In genomic region chr16:9503251-9503986, GRCh38 we compare ENCODE assay signal across 26 cellular contexts.
DNase-seq lines count a peak whose midpoint lies in the region; ATAC-seq, FAIRE-seq and TF ChIP-seq lines count a peak whose summit lies in the region.
"Had no signal": no experiment of that assay in that cellular context is flagged by ENCODE, and none has a peak within 500 bp of the region (broad histone marks: within the 10 kb centered on the region; RNA-seq: fewer than 3 reads in every experiment).

No MANE protein-coding gene starts in this region.

- H3K79me1 ChIP-seq in mesendoderm (ENCODE audit: low read length) = no peaks in the 10 kb centered on the region

- H3K27me3 Mint-ChIP-seq in GM23338 (ENCODE audit: insufficient read depth, low read depth, poor library complexity) (no peaks in the 10 kb centered on the region), progenitor cell of endocrine pancreas (no peaks in the 10 kb centered on the region)

- no peak for TF ChIP-seq CTCF in GM23338 (conservative IDR thresholded peaks at IDR 0.05; ENCODE audit: low read depth in 2 of 2)
- no peak for TF ChIP-seq CTCF in progenitor cell of endocrine pancreas (IDR thresholded peaks at IDR 0.05; ENCODE audit: unreplicated experiment)
- TF ChIP-seq CTCF in tibial artery (IDR thresholded peaks at IDR 0.05) = no peak
- no peak for TF ChIP-seq CTCF in kidney (IDR thresholded peaks at IDR 0.05; ENCODE audit: borderline replicate concordance, extremely low read depth, insufficient read depth)

- peak overlapping the region; percentile 6; the same call in 1 of the 2 replicates for H3K27ac Mint-ChIP-seq in GM23338
- H3K27ac Mint-ChIP-seq in progenitor cell of endocrine pancreas = peak overlapping the region; percentile 2
- H3K27ac Mint-ChIP-seq in stimulated activated effector memory CD8-positive, alpha-beta T cell treated with anti-CD3 and anti-CD28 coated beads, Interleukin-12 subunit alpha, Interleukin-12 subunit beta, amount 100 ng/mL, for 72 hours = no peak overlapping the region
- H3K27ac Mint-ChIP-seq: CD4-positive, alpha-beta memory T cell had no signal

- no peak overlapping the region for H3K9ac ChIP-seq in mesendoderm (ENCODE audit: low read length)
- no peak overlapping the region for H3K9ac ChIP-seq in kidney (ENCODE audit: low read length in 2 of 2)
- H3K9ac ChIP-seq: SK-N-SH had no signal

- no peaks in the 10 kb centered on the region for H4K20me1 ChIP-seq in GM23338 (replicated peaks; ENCODE audit: insufficient read depth)

- no peak overlapping the region for H3K4ac ChIP-seq in mesendoderm (ENCODE audit: low read depth, low read length)

- no CpG with 5 or more reads among the region's 3 CpGs for WGBS in mesendoderm (ENCODE audit: extremely low coverage, insufficient coverage, low lambda C conversion rate)

- FAIRE-seq in kidney (lab: Jason Lieb, UNC) = no peak
- FAIRE-seq: GM12892 had no signal

- DNase-seq in GM23338 (ENCODE audit: low spot score) (no peak), NCI-H69 (lab: John Stamatoyannopoulos, UW) (peak; percentile 5), mesendoderm (peak; percentile 26), progenitor cell of endocrine pancreas (ENCODE audit: low spot score, unreplicated experiment) (no peak), tibial artery (no peak), kidney (no peak)
- no peak for DNase-seq in stimulated activated effector memory CD8-positive, alpha-beta T cell treated with anti-CD3 and anti-CD28 coated beads, Interleukin-12 subunit alpha, Interleukin-12 subunit beta, amount 100 ng/mL, for 72 hours (ENCODE audit: low spot score in 2 of 2)
- DNase-seq: C1 segment of cervical spinal cord; CD4-positive, alpha-beta memory T cell; COR-L47; DND-41; H7; KBM-7; MV-4-11; NCI-H1105; NCI-H146; NCI-H1930; NCI-H2107; NCI-H524; NCI-H82; NK-92 treated with Interleukin-12 subunit alpha and Interleukin-12 subunit beta, amount 100 ng/mL, for 24 hours; PC-3; SK-N-SH; SW 1271 had no signal

- H3K56ac ChIP-seq in mesendoderm (ENCODE audit: low read length) = no peak overlapping the region

- H3K27me3 ChIP-seq in GM23338 (ENCODE audit: insufficient read depth) (no peaks in the 10 kb centered on the region), mesendoderm (ENCODE audit: insufficient read depth, low read length, poor library complexity) (no peaks in the 10 kb centered on the region), tibial artery (no peaks in the 10 kb centered on the region)

- H3K4me3 Mint-ChIP-seq in GM23338 = no peak overlapping the region
- H3K4me3 Mint-ChIP-seq in progenitor cell of endocrine pancreas (ENCODE audit: low read depth) = no peak overlapping the region
- H3K4me3 Mint-ChIP-seq in stimulated activated effector memory CD8-positive, alpha-beta T cell treated with anti-CD3 and anti-CD28 coated beads, Interleukin-12 subunit alpha, Interleukin-12 subunit beta, amount 100 ng/mL, for 72 hours = no peak overlapping the region
- H3K4me3 Mint-ChIP-seq: CD4-positive, alpha-beta memory T cell had no signal

- H3K27ac ChIP-seq in GM23338 (ENCODE audit: low read depth) (no peak overlapping the region), mesendoderm (ENCODE audit: low read depth, low read length) (no peak overlapping the region), tibial artery (no peak overlapping the region), kidney (ENCODE audit: low read depth in 2 of 2, low read length in 2 of 2) (no peak overlapping the region)
- H3K27ac ChIP-seq: HL-60 had no signal

- H3K36me3 ChIP-seq in GM23338 (ENCODE audit: insufficient read depth) (no peaks in the 10 kb centered on the region), mesendoderm (ENCODE audit: control insufficient read depth, insufficient read depth, low read length) (no peaks in the 10 kb centered on the region), tibial artery (no peaks in the 10 kb centered on the region), kidney (ENCODE audit: control insufficient read depth in 1 of 2, insufficient read depth in 2 of 2, low read length in 2 of 2) (no peaks in the 10 kb centered on the region)

- H3K4me3 ChIP-seq in GM23338 (no peak overlapping the region), mesendoderm (ENCODE audit: low read length) (no peak overlapping the region), tibial artery (no peak overlapping the region), kidney (ENCODE audit: low read length in 2 of 2) (no peak overlapping the region)

- no peak overlapping the region for H3K23ac ChIP-seq in mesendoderm (ENCODE audit: low read length)

- peaks cover 27% of the 10 kb centered on the region for H3K4me1 Mint-ChIP-seq in GM23338
- H3K4me1 Mint-ChIP-seq in progenitor cell of endocrine pancreas (ENCODE audit: low read depth) = peaks cover 23% of the 10 kb centered on the region
- no peaks in the 10 kb centered on the region for H3K4me1 Mint-ChIP-seq in stimulated activated effector memory CD8-positive, alpha-beta T cell treated with anti-CD3 and anti-CD28 coated beads, Interleukin-12 subunit alpha, Interleukin-12 subunit beta, amount 100 ng/mL, for 72 hours
- H3K4me1 Mint-ChIP-seq: CD4-positive, alpha-beta memory T cell had no signal

- intact Hi-C loops in tibial artery (cut with DNase I; ENCODE audit: low total_unique reads) (no loop called here), kidney (cut with DNase I) (no loop called here)

- H2BK5ac ChIP-seq in mesendoderm (ENCODE audit: low read length) = no peak overlapping the region

- no peak overlapping the region for H2BK15ac ChIP-seq in mesendoderm (replicated peaks; ENCODE audit: low read depth)

- H3K9me3 ChIP-seq in tibial artery (no peaks in the 10 kb centered on the region), kidney (ENCODE audit: control insufficient read depth in 1 of 2, low read length in 2 of 2) (no peaks in the 10 kb centered on the region)
- H3K9me3 ChIP-seq: SK-N-SH had no signal

- no peak overlapping the region for H2BK120ac ChIP-seq in mesendoderm (ENCODE audit: low read depth, low read length)

- H3K18ac ChIP-seq in mesendoderm (ENCODE audit: low read length) = peak overlapping the region; percentile 64

- H2AFZ ChIP-seq in GM23338 = peak overlapping the region; percentile 7; the same call in 1 of the 2 replicates

- H3K79me2 ChIP-seq in GM23338 (replicated peaks; ENCODE audit: insufficient read depth) (no peaks in the 10 kb centered on the region), mesendoderm (ENCODE audit: control insufficient read depth, insufficient read depth, low read length) (no peaks in the 10 kb centered on the region)

- H3K4me2 ChIP-seq in GM23338 = no peak overlapping the region
- H3K4me2 ChIP-seq in mesendoderm (ENCODE audit: low read length) = no peak overlapping the region
- H3K4me2 ChIP-seq: SK-N-SH had no signal

- H4K8ac ChIP-seq in mesendoderm (ENCODE audit: low read depth, low read length) = no peak overlapping the region

- H3K4me1 ChIP-seq in GM23338 (ENCODE audit: insufficient read depth) = peaks cover 22% of the 10 kb centered on the region
- H3K4me1 ChIP-seq in mesendoderm (ENCODE audit: control insufficient read depth, low read depth, low read length) = peaks cover 6% of the 10 kb centered on the region
- H3K4me1 ChIP-seq in tibial artery = no peaks in the 10 kb centered on the region
- no peaks in the 10 kb centered on the region for H3K4me1 ChIP-seq in kidney (ENCODE audit: control insufficient read depth in 1 of 2, insufficient read depth in 1 of 2, low read depth in 1 of 2, low read length in 2 of 2)

- no peak for ATAC-seq in GM23338
- no peak for ATAC-seq in stimulated activated effector memory CD8-positive, alpha-beta T cell treated with anti-CD3 and anti-CD28 coated beads, Interleukin-12 subunit alpha, Interleukin-12 subunit beta, amount 100 ng/mL, for 72 hours
- ATAC-seq: PC-3 had no signal

- H3F3A ChIP-seq in GM23338 (replicated peaks; ENCODE audit: low read depth) = no peaks in the 10 kb centered on the region

- H3K9me2 ChIP-seq in GM23338 (ENCODE audit: insufficient read depth) = peaks cover 17% of the 10 kb centered on the region
- H3K9me2 ChIP-seq: SK-N-SH had no signal

- H3K9me3 Mint-ChIP-seq in GM23338 (peaks cover 8% of the 10 kb centered on the region), progenitor cell of endocrine pancreas (ENCODE audit: low read depth) (peaks cover 6% of the 10 kb centered on the region)
- H3K9me3 Mint-ChIP-seq in stimulated activated effector memory CD8-positive, alpha-beta T cell treated with anti-CD3 and anti-CD28 coated beads, Interleukin-12 subunit alpha, Interleukin-12 subunit beta, amount 100 ng/mL, for 72 hours = peaks cover 16% of the 10 kb centered on the region

- H3K36me3 Mint-ChIP-seq in GM23338 (ENCODE audit: low read depth) (peaks cover 13% of the 10 kb centered on the region; the same call in 1 of the 3 replicates), progenitor cell of endocrine pancreas (ENCODE audit: insufficient read depth) (no peaks in the 10 kb centered on the region)
- H3K36me3 Mint-ChIP-seq in stimulated activated effector memory CD8-positive, alpha-beta T cell treated with anti-CD3 and anti-CD28 coated beads, Interleukin-12 subunit alpha, Interleukin-12 subunit beta, amount 100 ng/mL, for 72 hours = no peaks in the 10 kb centered on the region
- H3K36me3 Mint-ChIP-seq: CD4-positive, alpha-beta memory T cell had no signal

- H2AK5ac ChIP-seq in mesendoderm (ENCODE audit: low read length) = no peak overlapping the region

- no peak overlapping the region for H4K5ac ChIP-seq in mesendoderm (ENCODE audit: low read length)

TF ChIP-seq in GM23338, 12 proteins besides CTCF, POLR2A, EP300 and RAD21 (continues in another document):
- TF ChIP-seq REST (IDR thresholded peaks at IDR 0.05; ENCODE audit: unreplicated experiment) = no peak

Comparison
In these comparisons a context has a peak if more than half of its experiments do, and no peak if none do; other contexts are left out.
1. DNase-seq: peak in NCI-H69 (single experiment) and mesendoderm (single experiment); none in GM23338 (single experiment), progenitor cell of endocrine pancreas (single experiment), stimulated activated effector memory CD8-positive, alpha-beta T cell treated with anti-CD3 and anti-CD28 coated beads, Interleukin-12 subunit alpha, Interleukin-12 subunit beta, amount 100 ng/mL, for 72 hours (0 of 2), tibial artery (0 of 2) and kidney (single experiment).